ENCODE assay signal across 18 cellular contexts in the genomic region with DNA sequence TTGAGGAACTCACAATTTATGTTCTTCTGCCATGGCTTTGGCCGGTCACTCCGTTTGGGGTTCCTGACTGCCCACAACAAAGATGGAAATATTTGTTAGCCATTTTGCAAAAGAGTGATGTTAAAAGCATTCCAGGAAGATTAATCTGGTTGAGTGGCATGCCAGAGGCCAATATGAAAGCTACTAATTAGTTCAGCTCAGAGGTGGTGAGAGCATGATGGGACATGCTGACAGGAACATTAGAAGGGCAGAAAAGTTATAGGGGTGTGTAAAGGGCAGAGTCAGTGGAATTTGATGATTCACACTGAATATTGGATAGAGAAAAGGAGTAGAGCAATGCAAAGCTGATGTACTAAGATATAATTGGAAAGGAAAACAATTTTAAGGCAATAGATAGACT.
"Had no signal": no experiment of that assay in that cellular context is flagged by ENCODE, and none has a peak within 500 bp of the region (broad histone marks: within the 10 kb centered on the region; RNA-seq: fewer than 3 reads in every experiment).

No MANE protein-coding gene starts in this region.

- H3K27ac ChIP-seq: left ventricle myocardium inferior, tibial artery had no signal

- DNase-seq: activated CD4-positive, alpha-beta T cell treated with anti-CD3 and anti-CD28 coated beads, Interleukin-2, amount 50 U/mL, for 1 hour; activated CD8-positive, alpha-beta memory T cell treated with anti-CD3 and anti-CD28 coated beads, Interleukin-2, amount 50 U/mL, for 4 hours; activated naive CD4-positive, alpha-beta T cell treated with anti-CD3 and anti-CD28 coated beads for 36 hours; activated T-cell treated with anti-CD3 and anti-CD28 coated beads, Interleukin-2, amount 50 U/mL, for 4 hours; cerebellar nuclear complex; cortex of kidney; effector CD4-positive, alpha-beta T cell; foreskin melanocyte; kidney; left ventricle myocardium inferior; occipital lobe; retina; stimulated activated CD4-positive, alpha-beta T cell treated with anti-CD3 and anti-CD28 coated beads, Interleukin-2, amount 100 ng/mL, for 24 hours; stimulated activated naive CD8-positive, alpha-beta T cell treated with anti-CD3 and anti-CD28 coated beads, Interleukin-15, Interleukin-2, amounts not matched to agents 100 U/mL and 50 U/mL, for 24 hours; substantia nigra; T-cell; tibial artery had no signal

- H3K4me3 ChIP-seq: left ventricle myocardium inferior, tibial artery had no signal

- FAIRE-seq: kidney, urothelium cell line had no signal
